In genomic region chr4:113476800-113477199, GRCh38 we compare ENCODE assay signal across 10 cellular contexts.
A peak's percentile ranks its signal among the peaks of the same experiment; 100 is the strongest.
DNase-seq lines count a peak whose midpoint lies in the region; ATAC-seq and TF ChIP-seq lines count a peak whose summit lies in the region.
"Had no signal": no experiment of that assay in that cellular context is flagged by ENCODE, and none has a peak within 500 bp of the region (broad histone marks: within the 10 kb centered on the region; RNA-seq: fewer than 3 reads in every experiment).

No MANE protein-coding gene starts in this region.

- no peak overlapping the region for H2BK120ac ChIP-seq in mesendoderm (ENCODE audit: low read depth, low read length)

- H3K79me1 ChIP-seq in mesendoderm (ENCODE audit: low read length) = no peaks in the 10 kb centered on the region

- H3K23ac ChIP-seq in mesendoderm (ENCODE audit: low read length) = no peak overlapping the region

- no peak overlapping the region for H2BK5ac ChIP-seq in mesendoderm (ENCODE audit: low read length)

- H3K27ac Mint-ChIP-seq in activated T-helper 17 cell treated with anti-CD3 and anti-CD28 coated beads, Interleukin-2, amount 50 U/mL, for 72 hours = peak overlapping the region; percentile 40

- no peaks in the 10 kb centered on the region for H3K9me2 ChIP-seq in HCT116 (ENCODE audit: insufficient read depth)

- no peak overlapping the region for H3K18ac ChIP-seq in mesendoderm (ENCODE audit: low read length)

- H3K4me2 ChIP-seq in HCT116 (ENCODE audit: low read length) (peak overlapping the region; percentile 44), mesendoderm (ENCODE audit: low read length) (no peak overlapping the region)

- no peak for TF ChIP-seq POLR2A in HCT116 (IDR thresholded peaks at IDR 0.05; ENCODE audit: borderline replicate concordance, extremely low read depth, insufficient read depth, insufficient read length)

- intact Hi-C loops in HCT116 (cut with micrococcal nuclease) = no loop called here

- H3K79me2 ChIP-seq in HCT116 (ENCODE audit: insufficient read depth, low read length) (no peaks in the 10 kb centered on the region), mesendoderm (ENCODE audit: control insufficient read depth, insufficient read depth, low read length) (no peaks in the 10 kb centered on the region)

- RAD21 ChIA-PET in HCT116 (lab: Charles Lee; ENCODE audit: low non-redundant PET in 1 of 2, low total read pairs in 2 of 2, uncharacterized antibody in 2 of 2, unreplicated experiment in 2 of 2) = no interaction called here

- no peak overlapping the region for H2AFZ ChIP-seq in HCT116 (ENCODE audit: low read depth, low read length, poor library complexity, severe bottlenecking)

- no peak overlapping the region for H4K8ac ChIP-seq in mesendoderm (ENCODE audit: low read depth, low read length)

- peak; percentile 2; the same call in 1 of the 2 replicates for TF ChIP-seq RAD21 in HCT116 (IDR thresholded peaks at IDR 0.05; ENCODE audit: low read depth)

- H3K4me1 ChIP-seq in HCT116 (ENCODE audit: control insufficient read depth in 1 of 2, insufficient read depth in 2 of 2, low read length in 2 of 2) (peaks cover 24 to 53% of the 10 kb centered on the region in 2 experiments), mesendoderm (ENCODE audit: control insufficient read depth, low read depth, low read length) (no peaks in the 10 kb centered on the region)

- no peaks in the 10 kb centered on the region for H4K20me1 ChIP-seq in HCT116 (ENCODE audit: insufficient read depth)

- no peaks in the 10 kb centered on the region for H3K27me3 Mint-ChIP-seq in activated T-helper 17 cell treated with anti-CD3 and anti-CD28 coated beads, Interleukin-2, amount 50 U/mL, for 72 hours

- H3K9me3 Mint-ChIP-seq in activated T-helper 17 cell treated with anti-CD3 and anti-CD28 coated beads, Interleukin-2, amount 50 U/mL, for 72 hours = peaks cover under 1% of the 10 kb centered on the region

- BruUV-seq in HCT116 (replicated peaks; lab: Mats Ljungman, UMichigan) = no TSS peak

- H2BK15ac ChIP-seq in mesendoderm (replicated peaks; ENCODE audit: low read depth) = no peak overlapping the region

- CTCF ChIA-PET in HCT116 (lab: Charles Lee) = no interaction called here

- no peak overlapping the region for H3K4me3 ChIP-seq in HCT116 (replicated peaks in 1 of 2; ENCODE audit: low read depth in 1 of 2, low read length in 2 of 2)
- H3K4me3 ChIP-seq in mesendoderm (ENCODE audit: low read length) = no peak overlapping the region

- TF ChIP-seq CTCF in HCT116 (IDR thresholded peaks at IDR 0.05 in 2 of 3, conservative IDR thresholded peaks at IDR 0.05 in 1 of 3; ENCODE audit: borderline replicate concordance in 1 of 3, insufficient read depth in 1 of 3, low read depth in 2 of 3, low read length in 2 of 3) = no peak

- peak; percentile 78 for ATAC-seq in HCT116
- peak; percentile 82 for ATAC-seq in activated T-helper 17 cell treated with anti-CD3 and anti-CD28 coated beads, Interleukin-2, amount 50 U/mL, for 72 hours (replicated peaks)

- peaks cover 16% of the 10 kb centered on the region for H3K4me1 Mint-ChIP-seq in activated T-helper 17 cell treated with anti-CD3 and anti-CD28 coated beads, Interleukin-2, amount 50 U/mL, for 72 hours

- H3K9ac ChIP-seq in HCT116 (ENCODE audit: low read length) (no peak overlapping the region), mesendoderm (ENCODE audit: low read length) (no peak overlapping the region)

- H3K4ac ChIP-seq in mesendoderm (ENCODE audit: low read depth, low read length) = no peak overlapping the region

- H2AK5ac ChIP-seq in mesendoderm (ENCODE audit: low read length) = no peak overlapping the region

- no CpG with 5 or more reads among the region's 2 CpGs for WGBS in mesendoderm (ENCODE audit: extremely low coverage, insufficient coverage, low lambda C conversion rate)

- H3K27me3 ChIP-seq in HCT116 (ENCODE audit: insufficient read depth, low read length) (no peaks in the 10 kb centered on the region), mesendoderm (ENCODE audit: insufficient read depth, low read length, poor library complexity) (no peaks in the 10 kb centered on the region)

- POLR2A ChIA-PET in HCT116 (lab: Charles Lee) = no interaction called here

- H3K36me3 ChIP-seq in HCT116 (ENCODE audit: control insufficient read depth in 1 of 2, insufficient read depth in 2 of 2, low read length in 2 of 2) (peaks cover 0 to 5% of the 10 kb centered on the region in 2 experiments; a peak in 1 of 4 replicates), mesendoderm (ENCODE audit: control insufficient read depth, insufficient read depth, low read length) (no peaks in the 10 kb centered on the region)

- no peak overlapping the region for H4K5ac ChIP-seq in mesendoderm (ENCODE audit: low read length)

- H3K36me3 Mint-ChIP-seq in activated T-helper 17 cell treated with anti-CD3 and anti-CD28 coated beads, Interleukin-2, amount 50 U/mL, for 72 hours (ENCODE audit: low read depth) = peaks cover 55% of the 10 kb centered on the region

- peaks cover 0 to 17% of the 10 kb centered on the region in 2 experiments; a peak in 2 of 4 replicates for H3K9me3 ChIP-seq in HCT116 (ENCODE audit: control insufficient read depth in 1 of 2, insufficient read depth in 1 of 2, low read depth in 1 of 2, low read length in 2 of 2)

- H3K4me3 Mint-ChIP-seq in activated T-helper 17 cell treated with anti-CD3 and anti-CD28 coated beads, Interleukin-2, amount 50 U/mL, for 72 hours = peak overlapping the region; percentile 9

- no peak overlapping the region for H3K56ac ChIP-seq in mesendoderm (ENCODE audit: low read length)

- DNase-seq in A172 (ENCODE audit: low spot score) (peak; percentile 44), HCT116 (ENCODE audit: low read depth, low spot score) (peak; percentile 67), mesendoderm (peak; percentile 13), iPS-NIHi11 (ENCODE audit: low spot score) (no peak), NCI-H2227 (lab: John Stamatoyannopoulos, UW; ENCODE audit: unreplicated experiment) (no peak), SKM-1 treated with dmso at 0.1 percent for 144 hours (lab: John Stamatoyannopoulos, UW; ENCODE audit: unreplicated experiment) (no peak), NCI-H2029 (lab: John Stamatoyannopoulos, UW) (no peak)
- DNase-seq: NCI-H1436 had no signal

- H3K27ac ChIP-seq in HCT116 (ENCODE audit: low read depth, low read length) (no peak overlapping the region), mesendoderm (ENCODE audit: low read depth, low read length) (no peak overlapping the region)
- H3K27ac ChIP-seq: C4-2B had no signal

TF ChIP-seq in HCT116, 20 proteins besides CTCF, POLR2A, EP300 and RAD21 (continues in another document):
- TF ChIP-seq, protein P1, sequence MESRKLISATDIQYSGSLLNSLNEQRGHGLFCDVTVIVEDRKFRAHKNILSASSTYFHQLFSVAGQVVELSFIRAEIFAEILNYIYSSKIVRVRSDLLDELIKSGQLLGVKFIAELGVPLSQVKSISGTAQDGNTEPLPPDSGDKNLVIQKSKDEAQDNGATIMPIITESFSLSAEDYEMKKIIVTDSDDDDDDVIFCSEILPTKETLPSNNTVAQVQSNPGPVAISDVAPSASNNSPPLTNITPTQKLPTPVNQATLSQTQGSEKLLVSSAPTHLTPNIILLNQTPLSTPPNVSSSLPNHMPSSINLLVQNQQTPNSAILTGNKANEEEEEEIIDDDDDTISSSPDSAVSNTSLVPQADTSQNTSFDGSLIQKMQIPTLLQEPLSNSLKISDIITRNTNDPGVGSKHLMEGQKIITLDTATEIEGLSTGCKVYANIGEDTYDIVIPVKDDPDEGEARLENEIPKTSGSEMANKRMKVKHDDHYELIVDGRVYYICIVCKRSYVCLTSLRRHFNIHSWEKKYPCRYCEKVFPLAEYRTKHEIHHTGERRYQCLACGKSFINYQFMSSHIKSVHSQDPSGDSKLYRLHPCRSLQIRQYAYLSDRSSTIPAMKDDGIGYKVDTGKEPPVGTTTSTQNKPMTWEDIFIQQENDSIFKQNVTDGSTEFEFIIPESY (IDR thresholded peaks at IDR 0.05; ENCODE audit: extremely low read depth, insufficient replicate concordance, low read length) = no peak
- TF ChIP-seq, protein P2, sequence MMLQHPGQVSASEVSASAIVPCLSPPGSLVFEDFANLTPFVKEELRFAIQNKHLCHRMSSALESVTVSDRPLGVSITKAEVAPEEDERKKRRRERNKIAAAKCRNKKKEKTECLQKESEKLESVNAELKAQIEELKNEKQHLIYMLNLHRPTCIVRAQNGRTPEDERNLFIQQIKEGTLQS (IDR thresholded peaks at IDR 0.05) = 0 out of 2 replicates have a peak, but pooled peaks have one; percentile 22
- no peak for TF ChIP-seq ZFX (IDR thresholded peaks at IDR 0.05)
- TF ChIP-seq JUND (IDR thresholded peaks at IDR 0.05) = peak; percentile 74
- TF ChIP-seq TCF7L2 (IDR thresholded peaks at IDR 0.05; ENCODE audit: borderline replicate concordance, extremely low read depth, insufficient read depth, insufficient read length) = no peak
- TF ChIP-seq YY1 (IDR thresholded peaks at IDR 0.05; ENCODE audit: extremely low read depth, insufficient replicate concordance, low read depth, low read length) = peak; percentile 12
- peak; percentile 100 for TF ChIP-seq CBX3 (IDR thresholded peaks at IDR 0.05; ENCODE audit: low read depth)
- TF ChIP-seq ZNF274 (IDR thresholded peaks at IDR 0.05; ENCODE audit: low read depth, low read length) = no peak
- TF ChIP-seq EZH2 (IDR thresholded peaks at IDR 0.05) = no peak
- TF ChIP-seq SRF (IDR thresholded peaks at IDR 0.05; ENCODE audit: low read depth) = peak; percentile 28; the same call in 1 of the 2 replicates
- TF ChIP-seq, protein P3, sequence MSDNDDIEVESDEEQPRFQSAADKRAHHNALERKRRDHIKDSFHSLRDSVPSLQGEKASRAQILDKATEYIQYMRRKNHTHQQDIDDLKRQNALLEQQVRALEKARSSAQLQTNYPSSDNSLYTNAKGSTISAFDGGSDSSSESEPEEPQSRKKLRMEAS (IDR thresholded peaks at IDR 0.05) = no peak
- 0 out of 2 replicates have a peak, but pooled peaks have one; percentile 17 for TF ChIP-seq SIN3A (IDR thresholded peaks at IDR 0.05; ENCODE audit: low read depth)
- no peak for TF ChIP-seq ELF1 (IDR thresholded peaks at IDR 0.05; ENCODE audit: borderline replicate concordance, low read depth)

Comparison
In these comparisons a context has a peak if more than half of its experiments do, and no peak if none do; other contexts are left out.
1. DNase-seq: peak in A172 (single experiment), HCT116 (single experiment) and mesendoderm (single experiment); none in iPS-NIHi11 (single experiment), NCI-H2227 (single experiment), SKM-1 treated with dmso at 0.1 percent for 144 hours (single experiment) and NCI-H2029 (single experiment).